8 cellular contexts compared by ENCODE assay signal in genomic region chr9:90755509-90756371, GRCh38. TPM values are rescaled to one million over a fixed set of nuclear protein-coding genes. Genes with fewer than 3 reads are reported as not detected.
A peak's percentile ranks its signal among the peaks of the same experiment; 100 is the strongest.
DNase-seq lines count a peak whose midpoint lies in the region; ATAC-seq and TF ChIP-seq lines count a peak whose summit lies in the region.
"Not testable (repeated sequence)": the region's sequence is repeated elsewhere in the genome, so short reads cannot be mapped to it uniquely, and the experiment has no call there.

No MANE protein-coding gene starts in this region.

- peak; percentile 73 for TF ChIP-seq CTCF in 22Rv1 (IDR thresholded peaks at IDR 0.05)
- peak; percentile 61 for TF ChIP-seq CTCF in GM12873 (IDR thresholded peaks at IDR 0.05; ENCODE audit: insufficient read depth, low read depth, low read length, missing control alignments)
- TF ChIP-seq CTCF in lower lobe of right lung (IDR thresholded peaks at IDR 0.05), result peak; percentile 56

- H3K36me3 ChIP-seq in lower lobe of right lung, result not testable (repeated sequence)

- H3K27ac ChIP-seq in 22Rv1, lower lobe of right lung: not testable (repeated sequence)

- intact Hi-C loops in lower lobe of right lung (cut with DNase I), result not testable (repeated sequence)

- not testable (repeated sequence) for H3K27me3 ChIP-seq in lower lobe of right lung (ENCODE audit: low read depth)

- not testable (repeated sequence) for H3K4me1 ChIP-seq in lower lobe of right lung

- ATAC-seq in lower lobe of right lung, result not testable (repeated sequence)

- H3K9me3 ChIP-seq in lower lobe of right lung, result not testable (repeated sequence)

- DNase-seq in NCI-H1694 (lab: John Stamatoyannopoulos, UW) (peak; percentile 16), SHP77 (lab: John Stamatoyannopoulos, UW) (peak; percentile 51 to 53), activated T-cell treated with anti-CD3 and anti-CD28 coated beads for 1 hour (ENCODE audit: low read depth) (peak; percentile 14), dermis microvascular lymphatic vessel endothelial cell (ENCODE audit: low read depth in 2 of 2) (peak; percentile 1 to 11)
- not testable (repeated sequence) for DNase-seq in lower lobe of right lung
- DNase-seq in stimulated activated CD4-positive, alpha-beta T cell treated with anti-CD3 and anti-CD28 coated beads, Interleukin-1b, Interleukin-23, amount 100 ng/mL, for 1 hour (ENCODE audit: low read depth in 2 of 2), result peak; percentile 5 to 41

- H3K4me3 ChIP-seq in lower lobe of right lung, result not testable (repeated sequence)

RNA-seq across cellular contexts. Expression of gene SYK, which starts 45.9 kb away (rescaled TPM):
- total RNA-seq in dermis microvascular lymphatic vessel endothelial cell (0.13 TPM in 1 of 2 replicates, not detected in the other), lower lobe of right lung (88.9 TPM)

Comparison
In these comparisons a context has a peak if more than half of its experiments do, and no peak if none do; other contexts are left out.
1. RNA of gene SYK, which starts 45.9 kb away (total RNA-seq): 88.9 TPM in lower lobe of right lung (single experiment); 0.13 TPM in dermis microvascular lymphatic vessel endothelial cell; every median in the first group is over 10 times any median in the second.
2. Peak in every context shown above with its lines, with median percentiles within 50 percentile points of each other: CTCF ChIP-seq.